Comparison of ENCODE assay signal across 24 cellular contexts in the genomic region with DNA sequence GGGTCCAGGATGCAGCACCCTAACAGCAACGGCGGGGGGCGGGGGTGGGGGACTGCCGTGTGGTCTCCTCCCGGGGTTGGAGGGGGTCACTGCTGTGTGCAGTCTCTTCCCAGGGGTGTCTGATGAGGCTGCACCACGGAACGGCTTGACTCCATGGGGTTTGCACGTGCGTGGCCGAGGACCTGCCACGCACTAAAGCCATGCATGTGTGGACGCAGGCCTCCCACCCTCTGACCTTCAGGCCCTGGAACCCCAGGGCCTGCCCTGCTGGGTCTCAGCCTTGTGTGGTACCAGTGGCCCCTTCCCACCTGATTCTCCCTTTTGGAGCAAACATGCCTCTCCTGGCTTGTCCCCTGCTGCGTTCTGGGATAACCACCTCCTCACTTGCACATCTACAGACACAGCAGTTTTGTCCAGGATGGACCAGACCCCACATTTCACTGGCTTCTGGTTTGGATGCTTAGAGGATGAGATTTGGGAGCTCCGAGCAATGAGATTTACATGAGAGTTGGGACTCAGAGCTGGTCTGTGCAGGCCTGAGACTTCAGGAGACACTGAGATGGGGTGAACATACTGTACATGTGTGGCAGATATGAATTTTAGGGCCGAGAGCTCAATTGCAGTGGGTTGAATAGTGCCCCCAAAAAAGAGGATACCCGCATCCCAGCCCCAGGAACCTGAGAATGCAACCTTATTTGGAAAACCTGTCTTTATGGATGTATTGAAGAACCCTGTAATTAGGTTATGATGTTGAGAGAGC. TPM values are rescaled to one million over a fixed set of nuclear protein-coding genes. Genes with fewer than 3 reads are reported as not detected.
"Had no signal": no experiment of that assay in that cellular context is flagged by ENCODE, and none has a peak within 500 bp of the region (broad histone marks: within the 10 kb centered on the region; RNA-seq: fewer than 3 reads in every experiment).

No MANE protein-coding gene starts in this region.

- H3K9me3 ChIP-seq: neutrophil, sigmoid colon, thoracic aorta, upper lobe of right lung had no signal

- H3K27ac Mint-ChIP-seq: activated B cell treated with CpG ODN at 0.5 μM for 24 hours; activated CD4-positive, alpha-beta T cell treated with anti-CD3 and anti-CD28 coated beads, Interleukin-2, amount 10 ng/mL, durations not matched to agents 24 days and 14 days; activated naive CD8-positive, alpha-beta T cell; stimulated activated effector memory CD8-positive, alpha-beta T cell treated with anti-CD3 and anti-CD28 coated beads, Interleukin-12 subunit alpha, Interleukin-12 subunit beta, amount 100 ng/mL, for 72 hours had no signal

- H3K36me3 Mint-ChIP-seq: stimulated activated effector memory CD8-positive, alpha-beta T cell treated with anti-CD3 and anti-CD28 coated beads, Interleukin-12 subunit alpha, Interleukin-12 subunit beta, amount 100 ng/mL, for 72 hours had no signal

- H3K4me1 ChIP-seq: foreskin keratinocyte, parathyroid adenoma, sigmoid colon, upper lobe of right lung had no signal

- H3K27me3 ChIP-seq: cardiac muscle cell, dorsolateral prefrontal cortex, foreskin keratinocyte, neutrophil, sigmoid colon, upper lobe of right lung had no signal

- H3K9ac ChIP-seq: parathyroid adenoma had no signal

- H3K27me3 Mint-ChIP-seq: activated B cell treated with CpG ODN at 0.5 μM for 24 hours; activated CD4-positive, alpha-beta T cell treated with anti-CD3 and anti-CD28 coated beads, Interleukin-2, amount 10 ng/mL, durations not matched to agents 24 days and 14 days; activated naive CD8-positive, alpha-beta T cell had no signal

- H3K27ac ChIP-seq: cardiac muscle cell, dorsolateral prefrontal cortex, epithelial cell of prostate, foreskin keratinocyte, neutrophil, parathyroid adenoma, sigmoid colon, SK-N-MC, thoracic aorta, upper lobe of right lung had no signal

- H3K4me3 ChIP-seq: cardiac muscle cell, dorsolateral prefrontal cortex, sigmoid colon, SK-N-MC, thoracic aorta, upper lobe of right lung had no signal

- H3K4me3 Mint-ChIP-seq: activated B cell treated with CpG ODN at 0.5 μM for 24 hours; activated CD4-positive, alpha-beta T cell treated with anti-CD3 and anti-CD28 coated beads, Interleukin-2, amount 10 ng/mL, durations not matched to agents 24 days and 14 days; activated naive CD8-positive, alpha-beta T cell; stimulated activated effector memory CD8-positive, alpha-beta T cell treated with anti-CD3 and anti-CD28 coated beads, Interleukin-12 subunit alpha, Interleukin-12 subunit beta, amount 100 ng/mL, for 72 hours had no signal

- H3K9me3 Mint-ChIP-seq: activated B cell treated with CpG ODN at 0.5 μM for 24 hours; activated CD4-positive, alpha-beta T cell treated with anti-CD3 and anti-CD28 coated beads, Interleukin-2, amount 10 ng/mL, durations not matched to agents 24 days and 14 days; stimulated activated effector memory CD8-positive, alpha-beta T cell treated with anti-CD3 and anti-CD28 coated beads, Interleukin-12 subunit alpha, Interleukin-12 subunit beta, amount 100 ng/mL, for 72 hours had no signal

- H2AFZ ChIP-seq: parathyroid adenoma had no signal

- H3K36me3 ChIP-seq: cardiac muscle cell, neutrophil had no signal

- DNase-seq: activated B cell treated with CpG ODN at 0.5 μM for 24 hours; activated CD4-positive, alpha-beta T cell treated with anti-CD3 and anti-CD28 coated beads, Interleukin-2, amount 10 ng/mL, durations not matched to agents 24 days and 14 days; activated gamma-delta T cell; dorsolateral prefrontal cortex; foreskin keratinocyte; hippocampal formation; midbrain; sigmoid colon; stimulated activated CD4-positive, alpha-beta T cell treated with anti-CD3 and anti-CD28 coated beads, Interleukin-4, amount 100 ng/mL, for 24 hours; T-helper 1 cell; T-helper 9 cell; upper lobe of right lung had no signal

- ATAC-seq: foreskin keratinocyte; stimulated activated effector memory CD8-positive, alpha-beta T cell treated with anti-CD3 and anti-CD28 coated beads, Interleukin-12 subunit alpha, Interleukin-12 subunit beta, amount 100 ng/mL, for 72 hours; upper lobe of right lung had no signal

- H3K4me1 Mint-ChIP-seq: activated B cell treated with CpG ODN at 0.5 μM for 24 hours; activated CD4-positive, alpha-beta T cell treated with anti-CD3 and anti-CD28 coated beads, Interleukin-2, amount 10 ng/mL, durations not matched to agents 24 days and 14 days; stimulated activated effector memory CD8-positive, alpha-beta T cell treated with anti-CD3 and anti-CD28 coated beads, Interleukin-12 subunit alpha, Interleukin-12 subunit beta, amount 100 ng/mL, for 72 hours had no signal

- H3K79me2 ChIP-seq: parathyroid adenoma had no signal

- FAIRE-seq: colon, islet of Langerhans had no signal

RNA-seq across cellular contexts. Expression of a gene that starts 57.5 kb away (rescaled TPM):
- total RNA-seq: myocyte had no signal
- polyA plus RNA-seq: fibroblast of lung, foreskin keratinocyte had no signal
